ENCODE assay signal across 1 cellular context in genomic region chr2:159349674-159350299, GRCh38.
A peak's percentile ranks its signal among the peaks of the same experiment; 100 is the strongest.
TF ChIP-seq lines count a peak whose summit lies in the region.

No MANE protein-coding gene starts in this region.

TF ChIP-seq in HCT116, 20 proteins besides CTCF, POLR2A, EP300 and RAD21 (continued from another document):
- no peak for TF ChIP-seq ATF3 (IDR thresholded peaks at IDR 0.05)
- peak; percentile 52; the same call in 1 of the 2 replicates for TF ChIP-seq SP1 (IDR thresholded peaks at IDR 0.05; ENCODE audit: low read depth)
- no peak for TF ChIP-seq EZH2phosphoT487 (IDR thresholded peaks at IDR 0.05; ENCODE audit: borderline replicate concordance)
- no peak for TF ChIP-seq ELF1 (IDR thresholded peaks at IDR 0.05; ENCODE audit: borderline replicate concordance, low read depth)
- TF ChIP-seq, protein P1, sequence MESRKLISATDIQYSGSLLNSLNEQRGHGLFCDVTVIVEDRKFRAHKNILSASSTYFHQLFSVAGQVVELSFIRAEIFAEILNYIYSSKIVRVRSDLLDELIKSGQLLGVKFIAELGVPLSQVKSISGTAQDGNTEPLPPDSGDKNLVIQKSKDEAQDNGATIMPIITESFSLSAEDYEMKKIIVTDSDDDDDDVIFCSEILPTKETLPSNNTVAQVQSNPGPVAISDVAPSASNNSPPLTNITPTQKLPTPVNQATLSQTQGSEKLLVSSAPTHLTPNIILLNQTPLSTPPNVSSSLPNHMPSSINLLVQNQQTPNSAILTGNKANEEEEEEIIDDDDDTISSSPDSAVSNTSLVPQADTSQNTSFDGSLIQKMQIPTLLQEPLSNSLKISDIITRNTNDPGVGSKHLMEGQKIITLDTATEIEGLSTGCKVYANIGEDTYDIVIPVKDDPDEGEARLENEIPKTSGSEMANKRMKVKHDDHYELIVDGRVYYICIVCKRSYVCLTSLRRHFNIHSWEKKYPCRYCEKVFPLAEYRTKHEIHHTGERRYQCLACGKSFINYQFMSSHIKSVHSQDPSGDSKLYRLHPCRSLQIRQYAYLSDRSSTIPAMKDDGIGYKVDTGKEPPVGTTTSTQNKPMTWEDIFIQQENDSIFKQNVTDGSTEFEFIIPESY (IDR thresholded peaks at IDR 0.05; ENCODE audit: extremely low read depth, insufficient replicate concordance, low read length): no peak
- peak; percentile 47; the same call in 1 of the 2 replicates for TF ChIP-seq SRF (IDR thresholded peaks at IDR 0.05; ENCODE audit: low read depth)
- no peak for TF ChIP-seq SIN3A (IDR thresholded peaks at IDR 0.05; ENCODE audit: low read depth)
TF ChIP-seq in HCT116: peak in this region for 7.
